21 cellular contexts compared by ENCODE assay signal in the genomic region with DNA sequence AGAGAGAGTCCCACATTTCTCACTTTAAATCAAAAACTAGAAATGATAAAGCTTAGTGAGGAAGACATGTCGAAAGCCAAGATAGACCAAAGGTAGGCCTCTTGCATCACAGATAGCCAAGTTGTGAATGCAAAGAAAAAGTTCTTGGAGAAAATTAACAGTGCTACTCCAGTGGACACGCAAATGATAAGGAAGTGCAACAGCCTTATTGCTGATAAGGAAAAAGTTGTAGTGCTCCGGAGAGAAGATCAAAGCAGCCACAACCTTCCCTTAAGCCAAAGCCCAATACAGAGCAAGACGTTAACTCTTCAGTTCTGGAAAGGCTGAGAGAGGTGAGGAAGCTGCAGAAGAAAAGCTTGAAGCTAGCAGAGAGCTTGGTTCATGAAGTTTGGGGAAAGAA. TPM values are rescaled to one million over a fixed set of nuclear protein-coding genes. Genes with fewer than 3 reads are reported as not detected.
"Had no signal": no experiment of that assay in that cellular context is flagged by ENCODE, and none has a peak within 500 bp of the region (broad histone marks: within the 10 kb centered on the region; RNA-seq: fewer than 3 reads in every experiment).

No MANE protein-coding gene starts in this region.

- ATAC-seq: gastroesophageal sphincter; naive thymus-derived CD8-positive, alpha-beta T cell had no signal

- H3K9me3 ChIP-seq: esophagus squamous epithelium, gastroesophageal sphincter, neutrophil, sigmoid colon had no signal

- FAIRE-seq: endometrium had no signal

- H3K4me1 ChIP-seq: esophagus squamous epithelium, gastroesophageal sphincter, sigmoid colon had no signal

- H3K27me3 Mint-ChIP-seq: naive thymus-derived CD8-positive, alpha-beta T cell; type B pancreatic cell had no signal

- H3K4me3 Mint-ChIP-seq: naive thymus-derived CD8-positive, alpha-beta T cell; type B pancreatic cell had no signal

- H3K27ac ChIP-seq: esophagus squamous epithelium, gastroesophageal sphincter, neutrophil, sigmoid colon, skin epidermis had no signal

- H3K4me1 Mint-ChIP-seq: naive thymus-derived CD8-positive, alpha-beta T cell had no signal

- H3K27ac Mint-ChIP-seq: type B pancreatic cell had no signal

- H3K4me3 ChIP-seq: esophagus squamous epithelium, gastroesophageal sphincter, sigmoid colon, skin epidermis had no signal

- H3K27me3 ChIP-seq: esophagus squamous epithelium, gastroesophageal sphincter, neutrophil, sigmoid colon had no signal

- DNase-seq: effector memory CD4-positive, alpha-beta T cell; esophagus squamous epithelium; foreskin fibroblast; head of caudate nucleus; hippocampal formation; mammary epithelial cell; naive thymus-derived CD8-positive, alpha-beta T cell; posterior cingulate gyrus; sigmoid colon; stimulated activated CD4-positive, alpha-beta T cell treated with anti-CD3 and anti-CD28 coated beads, Interleukin-12 subunit alpha, Interleukin-12 subunit beta, amount 100 ng/mL, for 4 hours; stimulated activated naive CD4-positive, alpha-beta T cell treated with Interleukin-2 at 50 U/mL for 16 hours had no signal

RNA-seq across cellular contexts. Expression of gene HTR2B, which starts 36.1 kb away (rescaled TPM):
- total RNA-seq: mononuclear cell; naive thymus-derived CD8-positive, alpha-beta T cell had no signal
- polyA plus RNA-seq: mammary epithelial cell, neural cell had no signal

RNA-seq across cellular contexts. Expression of gene C2orf72, which starts 51.5 kb away (rescaled TPM):
- total RNA-seq: mesenteric fat pad; mononuclear cell; naive thymus-derived CD8-positive, alpha-beta T cell; osteocyte; pulmonary artery endothelial cell had no signal
- polyA plus RNA-seq: naive thymus-derived CD8-positive, alpha-beta T cell had no signal
